Comparison of ENCODE assay signal across 22 cellular contexts in genomic region chr18:32302806-32303205, GRCh38.
A peak's percentile ranks its signal among the peaks of the same experiment; 100 is the strongest.
DNase-seq lines count a peak whose midpoint lies in the region; ATAC-seq and TF ChIP-seq lines count a peak whose summit lies in the region.
"Had no signal": no experiment of that assay in that cellular context is flagged by ENCODE, and none has a peak within 500 bp of the region (broad histone marks: within the 10 kb centered on the region; RNA-seq: fewer than 3 reads in every experiment).

No MANE protein-coding gene starts in this region.

- peaks cover 3% of the 10 kb centered on the region for H3K79me1 ChIP-seq in trophoblast cell (ENCODE audit: low read length)

- intact Hi-C loops in Right ventricle myocardium superior (cut with DNase I) (no loop called here), cardiac septum (cut with DNase I) (no loop called here), aorta (cut with DNase I) (loop anchor here in 1 of 2 donors (5.0 kb wide), 1 partner anchor 44 kb away; no protein-coding TSS in a partner anchor), lower leg skin (cut with DNase I; ENCODE audit: low total_unique reads) (no loop called here)

- H3K18ac ChIP-seq in trophoblast cell (ENCODE audit: low read length), result no peak overlapping the region

- no peak overlapping the region for H2AFZ ChIP-seq in trophoblast cell (ENCODE audit: insufficient read depth, low read length, poor library complexity)

- TF ChIP-seq POLR2A in gastroesophageal sphincter (IDR thresholded peaks at IDR 0.05), result no peak
- TF ChIP-seq POLR2A in lower leg skin (IDR thresholded peaks at IDR 0.05), result no peak

- no peak overlapping the region for H2BK120ac ChIP-seq in trophoblast cell (ENCODE audit: insufficient read depth, low read length, poor library complexity)

- no peak overlapping the region for H4K8ac ChIP-seq in trophoblast cell (ENCODE audit: low read depth, low read length)

- no peak overlapping the region for H3K14ac ChIP-seq in trophoblast cell (ENCODE audit: low read length)

- no peak overlapping the region for H2AK5ac ChIP-seq in trophoblast cell (ENCODE audit: low read length)

- ATAC-seq in Right ventricle myocardium superior (ENCODE audit: poor library complexity), result peak; percentile 56
- no peak for ATAC-seq in gastroesophageal sphincter
- ATAC-seq in aorta (ENCODE audit: low FRiP score), result peak; percentile 54
- ATAC-seq: activated CD4-positive, CD25-positive, alpha-beta regulatory T cell treated with anti-CD3 and anti-CD28 coated beads, Interleukin-2, amount 50 U/mL, for 24 hours had no signal

- H3K4ac ChIP-seq in trophoblast cell (ENCODE audit: low read depth, low read length), result no peak overlapping the region

- H3K27me3 ChIP-seq in gastroesophageal sphincter (no peaks in the 10 kb centered on the region), trophoblast cell (ENCODE audit: insufficient read depth, low read length) (no peaks in the 10 kb centered on the region), aorta (ENCODE audit: control insufficient read depth in 1 of 2, insufficient read depth in 2 of 2, low read length in 1 of 2) (no peaks in the 10 kb centered on the region)
- H3K27me3 ChIP-seq: cardiac muscle cell had no signal

- no peaks in the 10 kb centered on the region for H3K79me2 ChIP-seq in trophoblast cell (ENCODE audit: control insufficient read depth, insufficient read depth, low read length, poor library complexity)

- no peak overlapping the region for H4K12ac ChIP-seq in trophoblast cell (ENCODE audit: low read depth, low read length)

- H3K36me3 ChIP-seq in gastroesophageal sphincter (no peaks in the 10 kb centered on the region), trophoblast cell (ENCODE audit: control insufficient read depth in 1 of 2, insufficient read depth in 2 of 2, low read length in 2 of 2) (no peaks in the 10 kb centered on the region), aorta (ENCODE audit: control insufficient read depth in 1 of 2, insufficient read depth in 2 of 2, low read length in 1 of 2) (no peaks in the 10 kb centered on the region)
- H3K36me3 ChIP-seq: cardiac muscle cell had no signal

- H3K4me1 ChIP-seq in gastroesophageal sphincter (peaks cover 0 to 45% (median 0%) of the 10 kb centered on the region in 3 donors), trophoblast cell (ENCODE audit: control insufficient read depth in 1 of 2, insufficient read depth in 2 of 2, low read length in 2 of 2) (peaks cover 0 to 3% of the 10 kb centered on the region in 2 experiments), aorta (ENCODE audit: control insufficient read depth in 1 of 2, insufficient read depth in 2 of 2, low read length in 2 of 2) (peaks cover 8 to 9% of the 10 kb centered on the region in 2 donors)

- WGBS in gastroesophageal sphincter (ENCODE audit: low coverage in 1 of 2), 2 donors, result 74 to 78% methylated on average over 3 to 5 of the region's 5 CpGs
- WGBS in trophoblast cell (ENCODE audit: extremely low coverage, insufficient coverage, insufficient read length), result no CpG with 5 or more reads among the region's 5 CpGs
- WGBS in aorta, 2 donors, result 21 to 29% methylated on average over 5 of the region's 5 CpGs
- 83 to 86% methylated on average over 5 of the region's 5 CpGs for WGBS in lower leg skin, 2 donors

- H3K4me3 ChIP-seq in gastroesophageal sphincter, result no peak overlapping the region
- no peak overlapping the region for H3K4me3 ChIP-seq in trophoblast cell (ENCODE audit: low read depth, low read length)
- H3K4me3 ChIP-seq in aorta (ENCODE audit: low read length in 2 of 2), result no peak overlapping the region
- H3K4me3 ChIP-seq in lower leg skin (ENCODE audit: low read depth, poor library complexity, severe bottlenecking), result no peak overlapping the region
- H3K4me3 ChIP-seq: cardiac muscle cell had no signal

- H3K27ac ChIP-seq in gastroesophageal sphincter, result peak overlapping the region in 3 of 4 donors; percentile 15 to 24 (median 21)
- H3K27ac ChIP-seq in trophoblast cell (ENCODE audit: low read depth, low read length), result no peak overlapping the region
- H3K27ac ChIP-seq in aorta (ENCODE audit: low read depth in 1 of 2, low read length in 2 of 2), result peak overlapping the region; percentile 62 to 100
- H3K27ac ChIP-seq: cardiac muscle cell had no signal

- no peak overlapping the region for H3K9ac ChIP-seq in trophoblast cell (ENCODE audit: low read length)

- H2BK5ac ChIP-seq in trophoblast cell (ENCODE audit: low read depth, low read length, poor library complexity), result no peak overlapping the region

- H3K23ac ChIP-seq in trophoblast cell (ENCODE audit: low read length), result no peak overlapping the region

- H2BK12ac ChIP-seq in trophoblast cell (ENCODE audit: low read length), result peak overlapping the region; percentile 8

- TF ChIP-seq CTCF in gastroesophageal sphincter (IDR thresholded peaks at IDR 0.05) (no peak), lower leg skin (IDR thresholded peaks at IDR 0.05) (no peak)

- H4K91ac ChIP-seq in trophoblast cell (ENCODE audit: low read depth, low read length), result no peak overlapping the region

- H3K9me3 ChIP-seq in gastroesophageal sphincter, result no peaks in the 10 kb centered on the region
- no peaks in the 10 kb centered on the region for H3K9me3 ChIP-seq in trophoblast cell (ENCODE audit: insufficient read depth, low read depth, low read length)
- no peaks in the 10 kb centered on the region for H3K9me3 ChIP-seq in aorta (ENCODE audit: control insufficient read depth, low read length)

- H3K4me2 ChIP-seq in trophoblast cell (ENCODE audit: low read length), result no peak overlapping the region

- DNase-seq in Right ventricle myocardium superior (no peak), cardiac septum (ENCODE audit: low spot score) (no peak), trophoblast cell (no peak), aorta (no peak), inferior parietal cortex (ENCODE audit: extremely low spot score) (no peak), cortex of kidney (lab: John Stamatoyannopoulos, UW) (no peak), lower leg skin (ENCODE audit: low spot score in 2 of 2) (no peak)
- DNase-seq: activated CD8-positive, alpha-beta T cell treated with anti-CD3 and anti-CD28 coated beads for 36 hours; activated gamma-delta T cell treated with Interleukin-2 at 50 U/mL for 16 hours; activated T-cell treated with anti-CD3 and anti-CD28 coated beads for 4 hours; C1 segment of cervical spinal cord; KBM-7; NCI-H1048; NCI-H187 treated with DMSO at 0.1 percent for 48 hours; NCI-H2227 treated with DMSO at 0.1 percent for 48 hours; NCI-H748 treated with DMSO at 0.1 percent for 48 hours; retina; SHP77 treated with DMSO at 0.1 percent for 48 hours; stimulated activated CD4-positive, alpha-beta T cell treated with anti-CD3 and anti-CD28 coated beads, Interleukin-15, amount 100 ng/mL, for 24 hours had no signal

- TF ChIP-seq EP300 in gastroesophageal sphincter (IDR thresholded peaks at IDR 0.05), result no peak
